8 cellular contexts compared by ENCODE assay signal in the genomic region with DNA sequence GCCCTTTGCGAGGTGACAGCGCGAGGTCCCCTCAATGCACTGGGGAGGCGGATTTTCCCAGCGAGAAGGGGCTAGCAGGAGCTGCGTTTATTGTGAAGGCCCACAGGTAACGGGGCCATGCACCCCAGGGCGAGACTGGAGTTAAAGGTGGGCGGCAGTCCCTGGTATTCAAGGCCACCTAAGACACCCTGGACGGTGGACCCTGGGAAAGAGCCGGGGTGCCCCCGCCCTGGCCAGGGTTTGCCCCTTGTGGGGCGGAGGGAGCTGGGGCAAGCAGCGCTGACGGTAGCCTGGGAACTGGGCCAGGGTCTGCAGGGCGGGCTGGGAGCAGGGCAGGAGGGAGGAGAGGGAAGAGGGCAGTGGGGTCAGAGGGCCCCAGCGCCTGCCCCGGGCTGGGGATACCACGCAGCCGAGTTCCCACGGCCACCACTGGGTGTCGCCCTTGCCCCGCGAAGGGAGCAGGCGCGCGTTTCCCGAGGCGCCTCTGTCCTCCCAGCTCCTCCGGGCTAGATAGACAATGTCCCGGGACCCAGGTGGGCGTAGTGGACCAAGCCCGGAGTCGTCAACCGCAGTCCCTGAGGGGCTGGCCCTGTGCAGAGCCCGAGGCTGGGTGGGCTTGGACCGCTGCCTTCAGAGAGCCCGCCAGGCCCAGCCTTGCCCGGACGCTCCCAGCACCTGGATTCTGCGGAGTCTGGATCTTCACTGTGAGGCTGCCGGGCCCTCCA.
DNase-seq lines count a peak whose midpoint lies in the region; ATAC-seq, FAIRE-seq and TF ChIP-seq lines count a peak whose summit lies in the region.

No MANE protein-coding gene starts in this region.

- H2BK15ac ChIP-seq in IMR-90 (ENCODE audit: low read depth, low read length), result no peak overlapping the region

- no peak overlapping the region for H3K4me3 ChIP-seq in IMR-90 (ENCODE audit: insufficient read depth, low read depth, low read length)
- peak overlapping the region; percentile 21 for H3K4me3 ChIP-seq in WERI-Rb-1 (ENCODE audit: low read depth, low read length)
- no peak overlapping the region for H3K4me3 ChIP-seq in kidney epithelial cell (ENCODE audit: low read depth, low read length)

- no peaks in the 10 kb centered on the region; the same call in 1 of the 2 replicates for H3K4me1 ChIP-seq in IMR-90 (ENCODE audit: control insufficient read depth, insufficient read depth, low read length)

- H3K36me3 ChIP-seq in IMR-90 (ENCODE audit: control insufficient read depth, insufficient read depth, low read length) (no peaks in the 10 kb centered on the region), WERI-Rb-1 (no peaks in the 10 kb centered on the region), kidney epithelial cell (ENCODE audit: control insufficient read depth, insufficient read depth, low read length) (no peaks in the 10 kb centered on the region)

- H3K4me2 ChIP-seq in IMR-90 (ENCODE audit: low read depth, low read length), result no peak overlapping the region

- H2BK5ac ChIP-seq in IMR-90 (ENCODE audit: low read depth, low read length, poor library complexity, severe bottlenecking), result no peak overlapping the region

- no peak overlapping the region for H3K18ac ChIP-seq in IMR-90 (ENCODE audit: low read depth, low read length)

- no peak overlapping the region for H4K91ac ChIP-seq in IMR-90 (ENCODE audit: insufficient read depth, low read depth, low read length)

- POLR2A ChIA-PET in IMR-90 (lab: Charles Lee; ENCODE audit: unreplicated experiment), result no interaction called here

- H3K9me3 ChIP-seq in IMR-90 (ENCODE audit: control insufficient read depth, insufficient read depth, low read length) (no peaks in the 10 kb centered on the region), WERI-Rb-1 (ENCODE audit: severe bottlenecking) (peaks cover 13% of the 10 kb centered on the region)

- H3K56ac ChIP-seq in IMR-90 (ENCODE audit: extremely low read depth, insufficient read depth, low read length), result no peak overlapping the region

- H3K4ac ChIP-seq in IMR-90 (ENCODE audit: low read depth, low read length), result no peak overlapping the region

- no peaks in the 10 kb centered on the region for H3K9me1 ChIP-seq in IMR-90 (ENCODE audit: insufficient read depth, low read length)

- peak; percentile 85 for ATAC-seq in GM21528 (IDR thresholded peaks at IDR 0.05; ENCODE audit: low FRiP score, unreplicated experiment)
- peak; percentile 100 for ATAC-seq in IMR-90 (ENCODE audit: low read depth)

- no peak for FAIRE-seq in RCC 7860 (lab: Jason Lieb, UNC)

- no peak overlapping the region for H4K5ac ChIP-seq in IMR-90 (ENCODE audit: low read depth, low read length)

- no peaks in the 10 kb centered on the region for H3K79me1 ChIP-seq in IMR-90 (ENCODE audit: low read depth in 1 of 2, low read length in 2 of 2)

- H4K8ac ChIP-seq in IMR-90 (ENCODE audit: low read depth in 2 of 2, low read length in 2 of 2), result no peak overlapping the region

- H3K27ac ChIP-seq in IMR-90 (ENCODE audit: insufficient read depth, low read length), result no peak overlapping the region
- H3K27ac ChIP-seq in WERI-Rb-1, result no peak overlapping the region; the same call in 1 of the 2 replicates

- no TSS peak for BruUV-seq in IMR-90 (replicated peaks; lab: Mats Ljungman, UMichigan)

- DNase-seq in DMS53 (lab: John Stamatoyannopoulos, UW) (peak; percentile 83), IMR-90 (peak; percentile 5), WERI-Rb-1 (peak; percentile 75), T47D (ENCODE audit: low read depth in 1 of 2, low spot score in 1 of 2) (peak; percentile 47 to 59), kidney epithelial cell (ENCODE audit: low read depth) (no peak), RCC 7860 (ENCODE audit: low spot score) (no peak)
- DNase-seq in stimulated activated CD4-positive, alpha-beta T cell treated with anti-CD3 and anti-CD28 coated beads, Interleukin-2, amount 100 ng/mL, for 4 hours (ENCODE audit: low read depth), result peak; percentile 34

- intact Hi-C loops in IMR-90 (cut with micrococcal nuclease), result loop anchor here (5.0 kb wide), 1 partner anchor 557 kb away; no protein-coding TSS in a partner anchor

- H2AFZ ChIP-seq in IMR-90 (replicated peaks; ENCODE audit: low read length, poor library complexity), result peak overlapping the region; percentile 85

- H2BK20ac ChIP-seq in IMR-90 (ENCODE audit: low read depth, low read length), result no peak overlapping the region

- in situ Hi-C loops in IMR-90 (cut with MboI; ENCODE audit: low sequenced_read_pairs) (loop anchor here (25.0 kb wide), 1 partner anchor 1577 kb away; no protein-coding TSS in a partner anchor), T47D (cut with HindIII; ENCODE audit: low pct_unique_long_range_greater_than_20kb, low sequenced_read_pairs) (no loop called here)

- H3K27me3 ChIP-seq in IMR-90 (ENCODE audit: control insufficient read depth, insufficient read depth, low read length) (no peaks in the 10 kb centered on the region), WERI-Rb-1 (ENCODE audit: insufficient read depth, low read depth, severe bottlenecking) (no peaks in the 10 kb centered on the region), kidney epithelial cell (ENCODE audit: control insufficient read depth, insufficient read depth, low read length) (no peaks in the 10 kb centered on the region)

- TF ChIP-seq CTCF in IMR-90 (conservative IDR thresholded peaks at IDR 0.05; ENCODE audit: low read depth, low read length) (peak; percentile 87), WERI-Rb-1 (IDR thresholded peaks at IDR 0.05; ENCODE audit: low read depth, low read length) (peak; percentile 99), kidney epithelial cell (IDR thresholded peaks at IDR 0.05; ENCODE audit: insufficient read depth, low read length, poor library complexity, severe bottlenecking) (peak; percentile 95)

- no peaks in the 10 kb centered on the region; the same call in 1 of the 2 replicates for H4K20me1 ChIP-seq in IMR-90 (ENCODE audit: insufficient read depth, low read length)

- H3K23ac ChIP-seq in IMR-90 (ENCODE audit: low read depth, low read length), result no peak overlapping the region

- CTCF ChIA-PET in IMR-90 (lab: Yijun Ruan, JAX), result interaction anchor here (1.0 to 1.4 kb wide), 2 partner anchors 13 to 1947 kb away, joined by 3 read pairs; no protein-coding TSS in a partner anchor

- H2BK120ac ChIP-seq in IMR-90 (ENCODE audit: low read depth, low read length), result no peak overlapping the region

- H2AK9ac ChIP-seq in IMR-90 (replicated peaks; ENCODE audit: low read depth, low read length, poor library complexity), result peak overlapping the region; percentile 78

- H3K9ac ChIP-seq in IMR-90 (ENCODE audit: low read depth, low read length), result no peak overlapping the region

- H3K14ac ChIP-seq in IMR-90 (replicated peaks; ENCODE audit: low read depth, low read length), result no peak overlapping the region

- TF ChIP-seq POLR2A in IMR-90 (IDR thresholded peaks at IDR 0.05; ENCODE audit: low read depth, low read length), result peak; percentile 34; the same call in 1 of the 2 replicates

- dilution Hi-C loops in IMR-90 (cut with HindIII; ENCODE audit: low sequenced_read_pairs, unreplicated experiment), result no loop called here

- peak; percentile 96 for TF ChIP-seq RAD21 in IMR-90 (IDR thresholded peaks at IDR 0.05; ENCODE audit: low read length)

- WGBS in IMR-90 (ENCODE audit: extremely low coverage in 2 of 2, insufficient read length in 1 of 2), 2 experiments, result 34% methylated on average over 21 of the region's 42 CpGs; no CpG with 5 or more reads in 1 of the 2 experiments

- H2AK5ac ChIP-seq in IMR-90 (ENCODE audit: low read depth, low read length), result no peak overlapping the region

TF ChIP-seq in IMR-90, 13 proteins besides CTCF, POLR2A, EP300 and RAD21:
- TF ChIP-seq, protein P1, sequence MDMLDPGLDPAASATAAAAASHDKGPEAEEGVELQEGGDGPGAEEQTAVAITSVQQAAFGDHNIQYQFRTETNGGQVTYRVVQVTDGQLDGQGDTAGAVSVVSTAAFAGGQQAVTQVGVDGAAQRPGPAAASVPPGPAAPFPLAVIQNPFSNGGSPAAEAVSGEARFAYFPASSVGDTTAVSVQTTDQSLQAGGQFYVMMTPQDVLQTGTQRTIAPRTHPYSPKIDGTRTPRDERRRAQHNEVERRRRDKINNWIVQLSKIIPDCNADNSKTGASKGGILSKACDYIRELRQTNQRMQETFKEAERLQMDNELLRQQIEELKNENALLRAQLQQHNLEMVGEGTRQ (IDR thresholded peaks at IDR 0.05; ENCODE audit: low read depth, low read length), result no peak
- peak; percentile 80 for TF ChIP-seq SMC3 (IDR thresholded peaks at IDR 0.05; ENCODE audit: low read depth, low read length)

Comparison
In these comparisons a context has a peak if more than half of its experiments do, and no peak if none do; other contexts are left out.
1. DNase-seq: peak in DMS53 (single experiment), IMR-90 (single experiment), WERI-Rb-1 (single experiment), T47D (2 of 2) and stimulated activated CD4-positive, alpha-beta T cell treated with anti-CD3 and anti-CD28 coated beads, Interleukin-2, amount 100 ng/mL, for 4 hours (single experiment); none in kidney epithelial cell (single experiment) and RCC 7860 (single experiment).
2. Peak in every context shown above with its lines, with median percentiles within 50 percentile points of each other: CTCF ChIP-seq.